In the genomic region with DNA sequence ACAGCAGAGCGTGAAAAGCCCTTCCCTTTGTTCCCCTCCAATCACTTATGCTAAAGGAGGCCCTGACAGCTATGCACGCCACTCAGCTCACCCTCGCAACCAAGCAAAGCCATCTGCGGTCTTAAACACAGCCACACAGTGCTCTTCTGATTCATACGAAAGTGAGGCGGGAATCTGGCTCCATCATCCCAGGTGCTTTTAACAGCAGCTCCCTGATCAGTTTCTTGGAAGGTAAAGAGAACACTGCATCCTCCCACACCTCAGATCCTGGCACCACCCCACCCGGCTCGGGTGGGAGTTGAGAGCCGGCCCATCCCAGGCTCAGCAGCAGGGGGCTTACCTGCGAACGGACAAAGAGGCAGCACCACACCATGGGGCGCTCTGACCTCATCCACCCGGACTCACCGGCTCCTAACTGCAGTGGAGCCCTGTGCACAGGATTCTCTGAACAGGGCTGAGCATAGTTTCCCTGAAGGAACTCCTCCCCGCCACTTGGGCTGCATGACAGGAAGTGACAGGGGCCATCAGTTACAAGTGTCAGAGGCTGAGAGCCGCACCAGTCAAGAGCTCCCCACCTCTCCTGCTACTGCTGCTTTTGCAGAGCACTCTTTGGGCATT, we compare ENCODE assay signal across 8 cellular contexts.
DNase-seq lines count a peak whose midpoint lies in the region; ATAC-seq and TF ChIP-seq lines count a peak whose summit lies in the region.

No MANE protein-coding gene starts in this region.

- H3K4me1 Mint-ChIP-seq in activated T-cell treated with anti-CD3 and anti-CD28 coated beads, Interleukin-2, amount 50 U/mL, for 4 hours (ENCODE audit: low read depth) = peaks cover 78% of the 10 kb centered on the region
- H3K4me1 Mint-ChIP-seq in memory B cell = peaks cover 44% of the 10 kb centered on the region

- peak overlapping the region; percentile 98 for H3K27ac Mint-ChIP-seq in memory B cell

- no peaks in the 10 kb centered on the region for H3K27me3 Mint-ChIP-seq in activated T-cell treated with anti-CD3 and anti-CD28 coated beads, Interleukin-2, amount 50 U/mL, for 4 hours (ENCODE audit: low read depth)
- no peaks in the 10 kb centered on the region for H3K27me3 Mint-ChIP-seq in memory B cell

- no peak for TF ChIP-seq CTCF in GM12864 (IDR thresholded peaks at IDR 0.05; ENCODE audit: low read depth, low read length, missing control alignments)

- H3K4me3 Mint-ChIP-seq in activated T-cell treated with anti-CD3 and anti-CD28 coated beads, Interleukin-2, amount 50 U/mL, for 4 hours = peak overlapping the region; percentile 81
- H3K4me3 Mint-ChIP-seq in memory B cell = peak overlapping the region; percentile 77

- H3K36me3 Mint-ChIP-seq in activated T-cell treated with anti-CD3 and anti-CD28 coated beads, Interleukin-2, amount 50 U/mL, for 4 hours (ENCODE audit: insufficient read depth) = peaks cover 5% of the 10 kb centered on the region
- H3K36me3 Mint-ChIP-seq in memory B cell = peaks cover 7% of the 10 kb centered on the region

- peak overlapping the region; percentile 55 for H3K4me3 ChIP-seq in GM12864 (ENCODE audit: low read depth, low read length)

- DNase-seq in GM12864 (ENCODE audit: low read depth) (no peak), NCI-H2227 (lab: John Stamatoyannopoulos, UW; ENCODE audit: unreplicated experiment) (peak; percentile 52), memory B cell (ENCODE audit: low spot score in 2 of 2) (peak; percentile 37 to 45), NCI-H2081 treated with DMSO at 0.1 percent for 48 hours (lab: John Stamatoyannopoulos, UW) (no peak), foreskin melanocyte (no peak)
- peak; percentile 52 for DNase-seq in activated T-cell treated with anti-CD3 and anti-CD28 coated beads, Interleukin-2, amount 50 U/mL, for 4 hours
- DNase-seq in stimulated activated naive CD4-positive, alpha-beta T cell treated with Interleukin-2 at 50 U/mL for 16 hours (lab: John Stamatoyannopoulos, UW) = peak; percentile 59

- ATAC-seq in HG02571 (IDR thresholded peaks at IDR 0.05; ENCODE audit: unreplicated experiment) (peak; percentile 58), memory B cell (ENCODE audit: low read depth) (peak; percentile 69)
- peak; percentile 83 for ATAC-seq in activated T-cell treated with anti-CD3 and anti-CD28 coated beads, Interleukin-2, amount 50 U/mL, for 4 hours

- peaks cover 5% of the 10 kb centered on the region for H3K9me3 Mint-ChIP-seq in activated T-cell treated with anti-CD3 and anti-CD28 coated beads, Interleukin-2, amount 50 U/mL, for 4 hours
- H3K9me3 Mint-ChIP-seq in memory B cell = no peaks in the 10 kb centered on the region

Comparison
In these comparisons a context has a peak if more than half of its experiments do, and no peak if none do; other contexts are left out.
1. DNase-seq: peak in NCI-H2227 (single experiment), activated T-cell treated with anti-CD3 and anti-CD28 coated beads, Interleukin-2, amount 50 U/mL, for 4 hours (single experiment), memory B cell (2 of 2) and stimulated activated naive CD4-positive, alpha-beta T cell treated with Interleukin-2 at 50 U/mL for 16 hours (single experiment); none in GM12864 (single experiment), NCI-H2081 treated with DMSO at 0.1 percent for 48 hours (single experiment) and foreskin melanocyte (single experiment).
2. Peak in every context shown above with its lines, with median percentiles within 50 percentile points of each other: ATAC-seq.